23 cellular contexts compared by ENCODE assay signal in genomic region chr5:180139731-180140626, GRCh38.
A peak's percentile ranks its signal among the peaks of the same experiment; 100 is the strongest.
DNase-seq lines count a peak whose midpoint lies in the region; ATAC-seq and TF ChIP-seq lines count a peak whose summit lies in the region.
"Had no signal": no experiment of that assay in that cellular context is flagged by ENCODE, and none has a peak within 500 bp of the region (broad histone marks: within the 10 kb centered on the region; RNA-seq: fewer than 3 reads in every experiment).

No MANE protein-coding gene starts in this region.

- H3K27ac ChIP-seq in breast epithelium (no peak overlapping the region), mammary epithelial cell (ENCODE audit: insufficient read depth, low read depth, low read length) (no peak overlapping the region), RWPE2 (ENCODE audit: poor library complexity, severe bottlenecking) (no peak overlapping the region), lower lobe of right lung (no peak overlapping the region), stomach (no peak overlapping the region), PC-9 (no peak overlapping the region)
- H3K27ac ChIP-seq: heart right ventricle, KMS-11, skin epidermis, VCaP had no signal

- no peak overlapping the region for H3K9ac ChIP-seq in mammary epithelial cell (ENCODE audit: insufficient read depth, low read length)
- H3K9ac ChIP-seq: KMS-11 had no signal

- no peaks in the 10 kb centered on the region for H3K9me2 ChIP-seq in PC-9 (ENCODE audit: insufficient read depth)

- TF ChIP-seq CTCF in breast epithelium (IDR thresholded peaks at IDR 0.05), result no peak
- no peak for TF ChIP-seq CTCF in mammary epithelial cell (conservative IDR thresholded peaks at IDR 0.05 in 1 of 2, IDR thresholded peaks at IDR 0.05 in 1 of 2; ENCODE audit: extremely low read depth in 1 of 2, insufficient read depth in 1 of 2, low read depth in 1 of 2, low read length in 2 of 2)
- TF ChIP-seq CTCF in RWPE2 (IDR thresholded peaks at IDR 0.05; ENCODE audit: poor library complexity, severe bottlenecking), result no peak
- no peak for TF ChIP-seq CTCF in lower lobe of right lung (IDR thresholded peaks at IDR 0.05)
- no peak for TF ChIP-seq CTCF in stomach (IDR thresholded peaks at IDR 0.05)
- TF ChIP-seq CTCF in PC-9 (conservative IDR thresholded peaks at IDR 0.05), result no peak

- no peaks in the 10 kb centered on the region for H3K4me1 ChIP-seq in breast epithelium
- H3K4me1 ChIP-seq in mammary epithelial cell (ENCODE audit: insufficient read depth, low read length), result peaks cover 7% of the 10 kb centered on the region
- H3K4me1 ChIP-seq in RWPE2 (ENCODE audit: insufficient read depth, poor library complexity, severe bottlenecking), result peaks cover 4% of the 10 kb centered on the region
- no peaks in the 10 kb centered on the region for H3K4me1 ChIP-seq in lower lobe of right lung
- H3K4me1 ChIP-seq in stomach, result no peaks in the 10 kb centered on the region
- H3K4me1 ChIP-seq in PC-9 (replicated peaks; ENCODE audit: insufficient read depth), result peaks cover 10% of the 10 kb centered on the region

- no TSS peak for BruUV-seq in mammary epithelial cell (replicated peaks; lab: Mats Ljungman, UMichigan)
- BruUV-seq in PC-9 (replicated peaks; lab: Mats Ljungman, UMichigan), result no TSS peak

- H2AFZ ChIP-seq in mammary epithelial cell (ENCODE audit: low read depth, low read length) (no peak overlapping the region), PC-9 (no peak overlapping the region)

- no peak overlapping the region for H3K4me3 ChIP-seq in breast epithelium
- no peak overlapping the region for H3K4me3 ChIP-seq in mammary epithelial cell (replicated peaks in 1 of 3; ENCODE audit: insufficient read depth in 1 of 3, low read depth in 2 of 3, low read length in 3 of 3)
- no peak overlapping the region for H3K4me3 ChIP-seq in RWPE2 (ENCODE audit: severe bottlenecking)
- H3K4me3 ChIP-seq in lower lobe of right lung, result no peak overlapping the region
- no peak overlapping the region for H3K4me3 ChIP-seq in stomach
- no peak overlapping the region for H3K4me3 ChIP-seq in PC-9
- H3K4me3 ChIP-seq: heart right ventricle, skin epidermis, tibial nerve had no signal

- CTCF ChIA-PET in mammary epithelial cell (lab: Charles Lee; ENCODE audit: low non-redundant PET) (no interaction called here), PC-9 (lab: Charles Lee) (no interaction called here)

- TF ChIP-seq EP300 in stomach (IDR thresholded peaks at IDR 0.05), result no peak

- dilution Hi-C loops in mammary epithelial cell (cut with HindIII; ENCODE audit: low sequenced_read_pairs), result no loop called here

- POLR2A ChIA-PET in PC-9 (lab: Charles Lee; ENCODE audit: unreplicated experiment), result no interaction called here

- H3K4me2 ChIP-seq in mammary epithelial cell (ENCODE audit: insufficient read depth, low read depth, low read length) (no peak overlapping the region), PC-9 (no peak overlapping the region)
- H3K4me2 ChIP-seq: KMS-11 had no signal

- H3K27me3 ChIP-seq in breast epithelium (no peaks in the 10 kb centered on the region), mammary epithelial cell (ENCODE audit: insufficient read depth, low read length) (no peaks in the 10 kb centered on the region), RWPE2 (ENCODE audit: insufficient read depth, poor library complexity, severe bottlenecking) (peaks cover 3% of the 10 kb centered on the region), lower lobe of right lung (ENCODE audit: low read depth) (peaks cover 9% of the 10 kb centered on the region), stomach (peaks cover 0 to 75% (median 14%) of the 10 kb centered on the region in 3 donors), PC-9 (ENCODE audit: insufficient read depth, low read depth) (peaks cover 37% of the 10 kb centered on the region)
- H3K27me3 ChIP-seq: tibial nerve had no signal

- in situ Hi-C loops in mammary epithelial cell (cut with MboI; ENCODE audit: low sequenced_read_pairs in 2 of 2), result no loop called here

- no peak for ATAC-seq in RWPE2 (ENCODE audit: low read depth)
- ATAC-seq in lower lobe of right lung, result no peak
- ATAC-seq: heart right ventricle; stimulated activated naive B cell treated with anti-CD40 and anti-IgM and Interleukin-4, amounts not matched to agents 10 μg/mL and 1 μg/mL and 100 μg/mL, for 72 hours had no signal

- TF ChIP-seq POLR2A in breast epithelium (IDR thresholded peaks at IDR 0.05), result no peak
- no peak for TF ChIP-seq POLR2A in stomach (IDR thresholded peaks at IDR 0.05)

- peak; percentile 10 to 43 for DNase-seq in breast epithelium (ENCODE audit: low spot score in 2 of 2)
- DNase-seq in mammary epithelial cell, result no peak
- DNase-seq in RWPE2 (ENCODE audit: low spot score), result peak; percentile 68
- DNase-seq in lower lobe of right lung, result peak; percentile 42
- DNase-seq in stomach, result peak; percentile 20
- no peak for DNase-seq in PC-9
- DNase-seq in NCI-H524 (lab: John Stamatoyannopoulos, UW), result no peak
- DNase-seq in dermis blood vessel endothelial cell, result no peak
- DNase-seq: activated naive CD8-positive, alpha-beta T cell treated with anti-CD3 and anti-CD28 coated beads, Interleukin-2, amount 10 ng/mL, durations not matched to agents 7 days and 5 days; GDM1; GOT3; heart right ventricle; naive B cell; NCI-H187 treated with DMSO at 0.1 percent for 48 hours; NCI-H2227 treated with DMSO at 0.1 percent for 48 hours; PC-3; stimulated activated CD4-positive, alpha-beta T cell treated with anti-CD3 and anti-CD28 coated beads, Interleukin-2, amount 100 ng/mL, for 24 hours; stimulated activated naive B cell treated with anti-CD40 and anti-IgM and Interleukin-4, amounts not matched to agents 10 μg/mL and 1 μg/mL and 100 μg/mL, for 72 hours; T-helper 2 cell had no signal

- H3F3A ChIP-seq in PC-9 (ENCODE audit: insufficient read depth, low read depth), result no peaks in the 10 kb centered on the region; the same call in 1 of the 2 replicates

- intact Hi-C loops in breast epithelium (cut with DNase I; ENCODE audit: low total_unique reads) (no loop called here), mammary epithelial cell (cut with micrococcal nuclease) (no loop called here), lower lobe of right lung (cut with DNase I) (no loop called here), stomach (cut with DNase I; ENCODE audit: low total_unique reads) (no loop called here), PC-9 (cut with micrococcal nuclease; ENCODE audit: unreplicated experiment) (no loop called here)

- H3K79me2 ChIP-seq in mammary epithelial cell (ENCODE audit: insufficient read depth, low read length) (no peaks in the 10 kb centered on the region), PC-9 (ENCODE audit: low read depth) (no peaks in the 10 kb centered on the region)

- H3K36me3 ChIP-seq in breast epithelium, result no peaks in the 10 kb centered on the region
- no peaks in the 10 kb centered on the region for H3K36me3 ChIP-seq in mammary epithelial cell (ENCODE audit: insufficient read depth, low read length)
- H3K36me3 ChIP-seq in RWPE2 (ENCODE audit: low read depth), result no peaks in the 10 kb centered on the region
- no peaks in the 10 kb centered on the region for H3K36me3 ChIP-seq in lower lobe of right lung
- H3K36me3 ChIP-seq in stomach, result no peaks in the 10 kb centered on the region
- H3K36me3 ChIP-seq in PC-9 (ENCODE audit: low read depth), result no peaks in the 10 kb centered on the region
- H3K36me3 ChIP-seq: heart right ventricle, tibial nerve had no signal

- H3K9me3 ChIP-seq in breast epithelium (no peaks in the 10 kb centered on the region), mammary epithelial cell (replicated peaks; ENCODE audit: insufficient read depth, low read length) (peaks cover 2% of the 10 kb centered on the region), RWPE2 (ENCODE audit: severe bottlenecking) (no peaks in the 10 kb centered on the region), lower lobe of right lung (no peaks in the 10 kb centered on the region), stomach (no peaks in the 10 kb centered on the region), PC-9 (ENCODE audit: insufficient read depth, low read depth) (no peaks in the 10 kb centered on the region)
- H3K9me3 ChIP-seq: tibial nerve had no signal

- 89% methylated on average over 11 of the region's 18 CpGs for WGBS in mammary epithelial cell (ENCODE audit: low coverage, missing lambda C conversion rate)
- WGBS in stomach, 5 donors, result 50 to 69% (median 58%) methylated on average over 13 to 18 of the region's 18 CpGs

- H4K20me1 ChIP-seq in mammary epithelial cell (ENCODE audit: insufficient read depth, low read length), result no peaks in the 10 kb centered on the region
- H4K20me1 ChIP-seq in PC-9 (ENCODE audit: insufficient read depth), result no peaks in the 10 kb centered on the region

Comparison
In these comparisons a context has a peak if more than half of its experiments do, and no peak if none do; other contexts are left out.
1. DNase-seq: peak in breast epithelium (2 of 2), RWPE2 (single experiment), lower lobe of right lung (single experiment) and stomach (single experiment); none in mammary epithelial cell (single experiment), PC-9 (0 of 2), NCI-H524 (0 of 2) and dermis blood vessel endothelial cell (single experiment).